In the genomic region with DNA sequence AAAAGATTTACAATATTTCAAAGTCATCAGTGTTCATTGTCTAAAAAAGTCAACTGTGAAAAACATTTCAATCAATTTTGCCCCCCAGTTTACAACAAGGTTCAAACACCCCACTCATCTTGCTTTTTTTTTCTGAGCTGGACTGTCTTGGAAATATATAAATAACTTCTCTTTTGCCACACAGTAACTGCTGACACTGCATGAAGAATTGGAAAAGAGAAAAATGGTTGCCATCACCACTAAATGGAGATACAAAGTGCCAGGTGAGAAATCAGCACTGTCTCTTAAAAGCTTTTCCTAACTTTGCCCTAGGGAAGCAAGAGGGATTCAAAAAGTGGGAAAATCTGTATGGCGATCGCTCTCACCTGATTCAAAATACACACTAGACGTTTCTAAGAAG, we compare ENCODE assay signal across 8 cellular contexts.
"Had no signal": no experiment of that assay in that cellular context is flagged by ENCODE, and none has a peak within 500 bp of the region (broad histone marks: within the 10 kb centered on the region; RNA-seq: fewer than 3 reads in every experiment).

No MANE protein-coding gene starts in this region.

- H3K9me3 Mint-ChIP-seq: H9, IgD-negative memory B cell had no signal

- H3K9ac ChIP-seq: GM23248 had no signal

- H3K27ac Mint-ChIP-seq: H9, IgD-negative memory B cell had no signal

- H3K27me3 Mint-ChIP-seq: IgD-negative memory B cell had no signal

- H3K4me3 ChIP-seq: GM23248 had no signal

- DNase-seq: GM23248, H9, HCEC 1CT, KG1 had no signal

- H3K27ac ChIP-seq: GM23248, HL-60 had no signal

- H3K4me1 Mint-ChIP-seq: H9 had no signal

- FAIRE-seq: H1, H54 had no signal

- H3K4me3 Mint-ChIP-seq: H9, IgD-negative memory B cell had no signal

- H2AFZ ChIP-seq: GM23248 had no signal
